ENCODE assay signal across 17 cellular contexts in the genomic region with DNA sequence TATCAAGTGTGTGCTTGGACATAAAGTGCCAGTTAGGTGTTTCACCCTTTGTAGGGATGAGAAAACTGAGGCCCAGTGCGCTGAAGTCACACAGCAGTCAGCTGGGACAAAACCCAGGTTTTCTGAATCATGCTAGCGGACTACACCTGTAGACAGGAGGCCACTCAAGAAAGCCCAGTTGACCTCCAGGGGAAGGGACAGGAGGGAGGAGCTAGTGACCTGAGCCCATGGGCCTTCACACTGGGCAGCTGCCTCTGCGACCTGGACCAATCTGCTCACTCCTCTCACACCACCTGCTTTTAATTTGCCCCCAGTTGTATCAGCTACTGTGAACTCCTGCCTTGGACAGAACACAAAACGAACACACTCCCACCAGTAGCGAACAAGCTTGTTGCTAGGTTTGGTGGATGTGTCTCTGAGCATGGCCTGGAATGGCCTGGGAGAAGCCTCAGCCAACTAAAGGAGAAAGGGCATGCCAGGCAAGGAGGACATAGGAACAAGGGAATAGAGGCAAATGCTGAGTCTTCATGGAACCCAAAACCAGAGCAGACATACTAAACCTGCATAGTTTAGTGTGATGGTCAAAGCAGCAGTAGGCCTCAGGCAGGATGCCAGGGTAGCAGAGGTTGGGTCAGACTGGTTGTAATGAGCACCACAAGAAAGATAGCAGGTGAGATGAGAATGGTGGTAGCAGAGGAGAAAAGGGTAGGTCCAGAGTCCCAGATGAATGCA. TPM values are rescaled to one million over a fixed set of nuclear protein-coding genes. Genes with fewer than 3 reads are reported as not detected.
DNase-seq lines count a peak whose midpoint lies in the region; ATAC-seq and TF ChIP-seq lines count a peak whose summit lies in the region.
"Had no signal": no experiment of that assay in that cellular context is flagged by ENCODE, and none has a peak within 500 bp of the region (broad histone marks: within the 10 kb centered on the region; RNA-seq: fewer than 3 reads in every experiment).

No MANE protein-coding gene starts in this region.

- no peak for ATAC-seq in HG02763 (IDR thresholded peaks at IDR 0.05; ENCODE audit: unreplicated experiment)
- ATAC-seq: HepG2 had no signal

- no peak overlapping the region for H2AFZ ChIP-seq in osteoblast (ENCODE audit: low read length)

- H3K4me2 ChIP-seq in osteoblast (ENCODE audit: insufficient read depth, low read length), result no peak overlapping the region
- H3K4me2 ChIP-seq: BLaER1 had no signal

- TF ChIP-seq CTCF in chondrocyte (IDR thresholded peaks at IDR 0.05) (no peak), osteoblast (IDR thresholded peaks at IDR 0.05; ENCODE audit: extremely low read depth, low read depth, low read length) (no peak), tibial artery (IDR thresholded peaks at IDR 0.05) (no peak)

- H3K4me1 ChIP-seq in osteoblast (ENCODE audit: insufficient read depth, low read length), result peaks cover 6% of the 10 kb centered on the region
- H3K4me1 ChIP-seq in tibial artery, result peaks cover 0 to 19% (median 8%) of the 10 kb centered on the region in 4 donors

- H3K36me3 ChIP-seq in osteoblast (ENCODE audit: insufficient read depth, low read length) (no peaks in the 10 kb centered on the region), tibial artery (no peaks in the 10 kb centered on the region)
- H3K36me3 ChIP-seq: BLaER1 had no signal

- peaks cover 27% of the 10 kb centered on the region for H3K27me3 Mint-ChIP-seq in activated T-cell treated with anti-CD3 and anti-CD28 coated beads, Interleukin-2, amount 50 U/mL, for 24 hours
- peaks cover 7% of the 10 kb centered on the region for H3K27me3 Mint-ChIP-seq in chondrocyte (ENCODE audit: low read depth)

- intact Hi-C loops in tibial artery (cut with DNase I; ENCODE audit: low total_unique reads), result no loop called here

- H3K27me3 ChIP-seq in osteoblast (ENCODE audit: insufficient read depth, low read length) (peaks cover 12% of the 10 kb centered on the region), tibial artery (peaks cover 0 to 5% of the 10 kb centered on the region in 2 donors)

- H3K4me3 Mint-ChIP-seq in activated T-cell treated with anti-CD3 and anti-CD28 coated beads, Interleukin-2, amount 50 U/mL, for 24 hours, result no peak overlapping the region
- H3K4me3 Mint-ChIP-seq in chondrocyte (ENCODE audit: unreplicated experiment), result no peak overlapping the region

- H3K79me2 ChIP-seq in osteoblast (ENCODE audit: insufficient read depth, low read length), result no peaks in the 10 kb centered on the region

- H3K36me3 Mint-ChIP-seq in activated T-cell treated with anti-CD3 and anti-CD28 coated beads, Interleukin-2, amount 50 U/mL, for 24 hours (ENCODE audit: low read depth), result no peaks in the 10 kb centered on the region
- H3K36me3 Mint-ChIP-seq in chondrocyte (ENCODE audit: low read depth), result no peaks in the 10 kb centered on the region

- H3K4me1 Mint-ChIP-seq in activated T-cell treated with anti-CD3 and anti-CD28 coated beads, Interleukin-2, amount 50 U/mL, for 24 hours (ENCODE audit: low read depth), result no peaks in the 10 kb centered on the region
- no peaks in the 10 kb centered on the region for H3K4me1 Mint-ChIP-seq in chondrocyte (ENCODE audit: low read depth)

- no peaks in the 10 kb centered on the region for H4K20me1 ChIP-seq in osteoblast (ENCODE audit: insufficient read depth, low read length)
- H4K20me1 ChIP-seq: BLaER1 had no signal

- H3K27ac ChIP-seq in osteoblast (ENCODE audit: low read depth, low read length), result no peak overlapping the region
- no peak overlapping the region for H3K27ac ChIP-seq in tibial artery
- H3K27ac ChIP-seq: BLaER1 had no signal

- peak; percentile 19 for DNase-seq in activated T-cell treated with anti-CD3 and anti-CD28 coated beads, Interleukin-2, amount 50 U/mL, for 24 hours
- DNase-seq in activated T-cell treated with anti-CD3 and anti-CD28 coated beads, Interleukin-2, amount 50 U/mL, for 1 hour, result no peak
- DNase-seq in chondrocyte (ENCODE audit: low spot score) (peak; percentile 27), osteoblast (ENCODE audit: insufficient read length, low spot score, missing footprints) (peak; percentile 80), tibial artery (peak; percentile 8 to 24), amniotic stem cell (lab: John Stamatoyannopoulos, UW) (no peak)
- no peak for DNase-seq in stimulated activated CD8-positive, alpha-beta memory T cell treated with anti-CD3 and anti-CD28 coated beads, Interleukin-4, amount 100 ng/mL, for 48 hours
- DNase-seq: KG1, NCI-H1436, NCI-H2029, NCI-H510A, NCI-H774 had no signal

- H3K9me3 Mint-ChIP-seq in activated T-cell treated with anti-CD3 and anti-CD28 coated beads, Interleukin-2, amount 50 U/mL, for 24 hours, result no peaks in the 10 kb centered on the region
- H3K9me3 Mint-ChIP-seq in chondrocyte (ENCODE audit: low read depth), result no peaks in the 10 kb centered on the region

- H3K9me3 ChIP-seq in osteoblast (ENCODE audit: low read depth, low read length) (no peaks in the 10 kb centered on the region), tibial artery (no peaks in the 10 kb centered on the region)
- H3K9me3 ChIP-seq: BLaER1 had no signal

- H3K4me3 ChIP-seq in osteoblast (ENCODE audit: insufficient read depth, low read length), result no peak overlapping the region
- no peak overlapping the region for H3K4me3 ChIP-seq in tibial artery
- H3K4me3 ChIP-seq: BLaER1 had no signal

- H3K27ac Mint-ChIP-seq in activated T-cell treated with anti-CD3 and anti-CD28 coated beads, Interleukin-2, amount 50 U/mL, for 24 hours, result no peak overlapping the region
- H3K27ac Mint-ChIP-seq in chondrocyte (ENCODE audit: unreplicated experiment), result no peak overlapping the region

RNA-seq across cellular contexts. Expression of gene LMO1, which starts 7.2 kb away (rescaled TPM):
- total RNA-seq in chondrocyte, result not detected in 3 replicates
- total RNA-seq in osteoblast, result not detected in 2 replicates
- total RNA-seq: Daoy, H1, HepG2 had no signal

Comparison
In these comparisons a context has a peak if more than half of its experiments do, and no peak if none do; other contexts are left out.
1. DNase-seq: peak in activated T-cell treated with anti-CD3 and anti-CD28 coated beads, Interleukin-2, amount 50 U/mL, for 24 hours (single experiment), chondrocyte (single experiment), osteoblast (single experiment) and tibial artery (2 of 2); none in activated T-cell treated with anti-CD3 and anti-CD28 coated beads, Interleukin-2, amount 50 U/mL, for 1 hour (single experiment), amniotic stem cell (single experiment) and stimulated activated CD8-positive, alpha-beta memory T cell treated with anti-CD3 and anti-CD28 coated beads, Interleukin-4, amount 100 ng/mL, for 48 hours (single experiment).